ENCODE assay signal across 1 cellular context in the genomic region with DNA sequence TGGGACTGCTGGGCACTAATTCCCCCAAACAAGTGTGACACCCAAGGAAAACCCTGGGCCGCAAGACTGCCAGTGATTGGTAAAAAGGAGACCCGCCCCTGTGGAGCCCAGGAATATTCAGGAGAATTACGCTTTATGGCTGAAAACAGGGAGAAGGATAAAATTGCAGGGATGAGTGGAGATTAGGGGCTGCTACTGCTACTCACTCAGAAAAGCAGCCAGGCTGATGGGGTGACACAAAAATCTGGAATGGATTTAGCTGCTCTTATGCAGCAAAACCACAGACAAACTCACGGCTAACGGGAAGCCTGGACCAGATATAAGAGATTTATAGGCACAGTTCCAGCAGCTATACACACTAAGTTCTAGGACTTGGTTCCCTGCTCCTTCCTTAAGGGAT.
TF ChIP-seq lines count a peak whose summit lies in the region.

No MANE protein-coding gene starts in this region.

TF ChIP-seq in SK-N-SH, 30 proteins besides CTCF, POLR2A, EP300 and RAD21:
- TF ChIP-seq YY1 (IDR thresholded peaks at IDR 0.05; ENCODE audit: low read depth) (no peak), FOSL2 (IDR thresholded peaks at IDR 0.05; ENCODE audit: borderline replicate concordance, low read depth) (no peak), TAF1 (IDR thresholded peaks at IDR 0.05; ENCODE audit: borderline replicate concordance, low read depth, low read length) (no peak), SIN3A (IDR thresholded peaks at IDR 0.05; ENCODE audit: borderline replicate concordance, low read depth, low read length) (peak; percentile 46; the same call in 1 of the 2 replicates), REST (IDR thresholded peaks at IDR 0.05; ENCODE audit: low read depth, low read length) (no peak), GATA2 (CRISPR knock-in tag; IDR thresholded peaks at IDR 0.05) (peak; percentile 20; the same call in 1 of the 2 replicates), MAX (IDR thresholded peaks at IDR 0.05; ENCODE audit: low read depth) (no peak), GABPA (IDR thresholded peaks at IDR 0.05; ENCODE audit: low read depth) (no peak), RXRA (IDR thresholded peaks at IDR 0.05; ENCODE audit: borderline replicate concordance, low read depth) (no peak), RFX5 (IDR thresholded peaks at IDR 0.05; ENCODE audit: low read length) (peak; percentile 66; the same call in 1 of the 2 replicates), POLR2AphosphoS5 (IDR thresholded peaks at IDR 0.05; ENCODE audit: low read depth, low read length) (no peak), ELF1 (IDR thresholded peaks at IDR 0.05) (no peak), FOXJ3 (CRISPR knock-in tag; IDR thresholded peaks at IDR 0.05) (no peak), NRF1 (IDR thresholded peaks at IDR 0.05; ENCODE audit: low read depth, low read length) (no peak), TCF12 (IDR thresholded peaks at IDR 0.05) (peak; percentile 55), TEAD4 (IDR thresholded peaks at IDR 0.05; ENCODE audit: borderline replicate concordance, insufficient read depth) (no peak), RCOR1 (IDR thresholded peaks at IDR 0.05; ENCODE audit: low read length) (peak; percentile 47; the same call in 1 of the 2 replicates), SMC3 (IDR thresholded peaks at IDR 0.05; ENCODE audit: low read depth, low read length) (no peak), EZH2phosphoT487 (IDR thresholded peaks at IDR 0.05; ENCODE audit: borderline replicate concordance, low read depth) (no peak), NFIC (IDR thresholded peaks at IDR 0.05; ENCODE audit: borderline replicate concordance) (peak; percentile 74), JUND (IDR thresholded peaks at IDR 0.05) (peak; percentile 66), CHD2 (IDR thresholded peaks at IDR 0.05; ENCODE audit: low read length, partially characterized antibody) (peak; percentile 43), FOXM1 (IDR thresholded peaks at IDR 0.05; ENCODE audit: low read depth) (no peak), MXI1 (IDR thresholded peaks at IDR 0.05; ENCODE audit: low read depth, low read length) (0 out of 2 replicates have a peak, but pooled peaks have one; percentile 19), MEF2A (IDR thresholded peaks at IDR 0.05; ENCODE audit: borderline replicate concordance, low read depth) (no peak), PBX3 (IDR thresholded peaks at IDR 0.05) (peak; percentile 62)
- TF ChIP-seq, protein P1, sequence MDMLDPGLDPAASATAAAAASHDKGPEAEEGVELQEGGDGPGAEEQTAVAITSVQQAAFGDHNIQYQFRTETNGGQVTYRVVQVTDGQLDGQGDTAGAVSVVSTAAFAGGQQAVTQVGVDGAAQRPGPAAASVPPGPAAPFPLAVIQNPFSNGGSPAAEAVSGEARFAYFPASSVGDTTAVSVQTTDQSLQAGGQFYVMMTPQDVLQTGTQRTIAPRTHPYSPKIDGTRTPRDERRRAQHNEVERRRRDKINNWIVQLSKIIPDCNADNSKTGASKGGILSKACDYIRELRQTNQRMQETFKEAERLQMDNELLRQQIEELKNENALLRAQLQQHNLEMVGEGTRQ (IDR thresholded peaks at IDR 0.05; ENCODE audit: borderline replicate concordance, low read depth, low read length): no peak
- TF ChIP-seq, protein P2, sequence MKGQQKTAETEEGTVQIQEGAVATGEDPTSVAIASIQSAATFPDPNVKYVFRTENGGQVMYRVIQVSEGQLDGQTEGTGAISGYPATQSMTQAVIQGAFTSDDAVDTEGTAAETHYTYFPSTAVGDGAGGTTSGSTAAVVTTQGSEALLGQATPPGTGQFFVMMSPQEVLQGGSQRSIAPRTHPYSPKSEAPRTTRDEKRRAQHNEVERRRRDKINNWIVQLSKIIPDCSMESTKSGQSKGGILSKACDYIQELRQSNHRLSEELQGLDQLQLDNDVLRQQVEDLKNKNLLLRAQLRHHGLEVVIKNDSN (IDR thresholded peaks at IDR 0.05; ENCODE audit: borderline replicate concordance, low read depth): no peak
- TF ChIP-seq, protein P3, sequence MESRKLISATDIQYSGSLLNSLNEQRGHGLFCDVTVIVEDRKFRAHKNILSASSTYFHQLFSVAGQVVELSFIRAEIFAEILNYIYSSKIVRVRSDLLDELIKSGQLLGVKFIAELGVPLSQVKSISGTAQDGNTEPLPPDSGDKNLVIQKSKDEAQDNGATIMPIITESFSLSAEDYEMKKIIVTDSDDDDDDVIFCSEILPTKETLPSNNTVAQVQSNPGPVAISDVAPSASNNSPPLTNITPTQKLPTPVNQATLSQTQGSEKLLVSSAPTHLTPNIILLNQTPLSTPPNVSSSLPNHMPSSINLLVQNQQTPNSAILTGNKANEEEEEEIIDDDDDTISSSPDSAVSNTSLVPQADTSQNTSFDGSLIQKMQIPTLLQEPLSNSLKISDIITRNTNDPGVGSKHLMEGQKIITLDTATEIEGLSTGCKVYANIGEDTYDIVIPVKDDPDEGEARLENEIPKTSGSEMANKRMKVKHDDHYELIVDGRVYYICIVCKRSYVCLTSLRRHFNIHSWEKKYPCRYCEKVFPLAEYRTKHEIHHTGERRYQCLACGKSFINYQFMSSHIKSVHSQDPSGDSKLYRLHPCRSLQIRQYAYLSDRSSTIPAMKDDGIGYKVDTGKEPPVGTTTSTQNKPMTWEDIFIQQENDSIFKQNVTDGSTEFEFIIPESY (IDR thresholded peaks at IDR 0.05; ENCODE audit: borderline replicate concordance, low read depth): no peak
- TF ChIP-seq, protein P4, sequence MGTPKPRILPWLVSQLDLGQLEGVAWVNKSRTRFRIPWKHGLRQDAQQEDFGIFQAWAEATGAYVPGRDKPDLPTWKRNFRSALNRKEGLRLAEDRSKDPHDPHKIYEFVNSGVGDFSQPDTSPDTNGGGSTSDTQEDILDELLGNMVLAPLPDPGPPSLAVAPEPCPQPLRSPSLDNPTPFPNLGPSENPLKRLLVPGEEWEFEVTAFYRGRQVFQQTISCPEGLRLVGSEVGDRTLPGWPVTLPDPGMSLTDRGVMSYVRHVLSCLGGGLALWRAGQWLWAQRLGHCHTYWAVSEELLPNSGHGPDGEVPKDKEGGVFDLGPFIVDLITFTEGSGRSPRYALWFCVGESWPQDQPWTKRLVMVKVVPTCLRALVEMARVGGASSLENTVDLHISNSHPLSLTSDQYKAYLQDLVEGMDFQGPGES (IDR thresholded peaks at IDR 0.05; ENCODE audit: low read depth, low read length): no peak
